Comparison of ENCODE assay signal across 37 cellular contexts in the genomic region with DNA sequence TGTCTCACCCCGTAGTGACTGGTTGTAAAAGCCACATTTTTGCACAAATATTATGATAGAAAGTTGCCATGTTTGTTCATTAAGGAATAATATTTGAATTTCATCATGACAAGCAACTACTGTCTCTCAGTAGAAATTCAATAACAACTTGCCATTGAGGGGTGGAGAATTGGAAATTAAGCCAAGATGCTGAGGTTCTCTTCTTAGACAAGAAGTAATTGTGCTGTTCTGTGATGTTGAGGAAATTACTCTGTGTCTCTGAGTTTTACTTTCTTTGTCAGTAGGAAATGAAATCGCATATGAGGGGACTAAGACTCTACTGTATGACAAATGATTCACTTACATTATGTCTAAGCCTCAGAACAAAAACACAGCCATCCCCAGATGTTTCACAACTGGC. TPM values are rescaled to one million over a fixed set of nuclear protein-coding genes. Genes with fewer than 3 reads are reported as not detected.
"Had no signal": no experiment of that assay in that cellular context is flagged by ENCODE, and none has a peak within 500 bp of the region (broad histone marks: within the 10 kb centered on the region; RNA-seq: fewer than 3 reads in every experiment).

No MANE protein-coding gene starts in this region.

- H3K9me3 Mint-ChIP-seq: activated CD4-positive, alpha-beta memory T cell treated with anti-CD3 and anti-CD28 coated beads for 36 hours; activated naive CD4-positive, alpha-beta T cell treated with anti-CD3 and anti-CD28 coated beads, Interleukin-2, amount 10 ng/mL, durations not matched to agents 7 days and 5 days; activated T-cell treated with anti-CD3 and anti-CD28 coated beads, Interleukin-2, amount 50 U/mL, for 24 hours; central memory CD8-positive, alpha-beta T cell; T-helper 2 cell treated with Interferon-gamma antibody and Interleukin-4, amounts not matched to agents 5 μg/mL and 100 μg/mL, for 36 hours had no signal

- H3K27me3 Mint-ChIP-seq: activated CD8-positive, alpha-beta memory T cell treated with anti-CD3 and anti-CD28 coated beads, Interleukin-2, amount 10 ng/mL, durations not matched to agents 7 days and 5 days; activated naive CD4-positive, alpha-beta T cell treated with anti-CD3 and anti-CD28 coated beads, Interleukin-2, amount 10 ng/mL, durations not matched to agents 7 days and 5 days had no signal

- H3K27ac ChIP-seq: brain microvascular endothelial cell, epithelial cell of prostate, esophagus squamous epithelium had no signal

- DNase-seq: activated CD4-positive, alpha-beta memory T cell treated with anti-CD3 and anti-CD28 coated beads for 36 hours; activated CD4-positive, alpha-beta T cell treated with anti-CD3 and anti-CD28 coated beads for 36 hours; activated CD4-positive, alpha-beta T cell treated with anti-CD3 and anti-CD28 coated beads, Interleukin-2, amount 10 ng/mL, durations not matched to agents 24 days and 14 days; activated CD4-positive, CD25-positive, alpha-beta regulatory T cell; activated CD4-positive, CD25-positive, alpha-beta regulatory T cell treated with anti-CD3 and anti-CD28 coated beads, Interleukin-2, amount 50 U/mL, for 72 hours; activated CD8-positive, alpha-beta memory T cell treated with anti-CD3 and anti-CD28 coated beads, Interleukin-2, amount 10 ng/mL, durations not matched to agents 7 days and 5 days; activated CD8-positive, alpha-beta memory T cell treated with anti-CD3 and anti-CD28 coated beads, Interleukin-2, amount 50 U/mL, for 4 hours; activated CD8-positive, alpha-beta T cell treated with anti-CD3 and anti-CD28 coated beads, Interleukin-2, amount 10 ng/mL, durations not matched to agents 7 days and 5 days; activated gamma-delta T cell; activated naive CD4-positive, alpha-beta T cell; activated naive CD4-positive, alpha-beta T cell treated with anti-CD3 and anti-CD28 coated beads, Interleukin-2, amount 10 ng/mL, durations not matched to agents 7 days and 5 days; activated naive CD8-positive, alpha-beta T cell treated with anti-CD3 and anti-CD28 coated beads, Interleukin-2, amount 10 ng/mL, durations not matched to agents 7 days and 5 days; activated T-cell treated with anti-CD3 and anti-CD28 coated beads for 4 hours; activated T-cell treated with anti-CD3 and anti-CD28 coated beads, Interleukin-2, amount 50 U/mL, for 24 hours; activated T-cell treated with anti-CD3 and anti-CD28 coated beads, Interleukin-2, amount 50 U/mL, for 72 hours; amniotic stem cell; anterior cingulate cortex; brain microvascular endothelial cell; cortex of kidney; dermis blood vessel endothelial cell; effector CD4-positive, alpha-beta T cell; effector memory CD8-positive, alpha-beta T cell; esophagus squamous epithelium; head of caudate nucleus; T-helper 1 cell; T-helper 17 cell; T1000 had no signal

- H3K4me1 Mint-ChIP-seq: activated CD8-positive, alpha-beta memory T cell treated with anti-CD3 and anti-CD28 coated beads, Interleukin-2, amount 10 ng/mL, durations not matched to agents 7 days and 5 days; activated naive CD4-positive, alpha-beta T cell treated with anti-CD3 and anti-CD28 coated beads, Interleukin-2, amount 10 ng/mL, durations not matched to agents 7 days and 5 days; activated naive CD8-positive, alpha-beta T cell treated with anti-CD3 and anti-CD28 coated beads, Interleukin-2, amount 10 ng/mL, durations not matched to agents 7 days and 5 days; central memory CD8-positive, alpha-beta T cell; T-helper 17 cell had no signal

- H3K36me3 Mint-ChIP-seq: activated CD4-positive, alpha-beta memory T cell treated with anti-CD3 and anti-CD28 coated beads for 36 hours; activated CD8-positive, alpha-beta memory T cell treated with anti-CD3 and anti-CD28 coated beads, Interleukin-2, amount 10 ng/mL, durations not matched to agents 7 days and 5 days; activated naive CD4-positive, alpha-beta T cell treated with anti-CD3 and anti-CD28 coated beads, Interleukin-2, amount 10 ng/mL, durations not matched to agents 7 days and 5 days; activated naive CD8-positive, alpha-beta T cell treated with anti-CD3 and anti-CD28 coated beads, Interleukin-2, amount 10 ng/mL, durations not matched to agents 7 days and 5 days had no signal

- H3K27ac Mint-ChIP-seq: activated CD4-positive, alpha-beta memory T cell treated with anti-CD3 and anti-CD28 coated beads for 36 hours; activated CD4-positive, alpha-beta T cell treated with anti-CD3 and anti-CD28 coated beads for 36 hours; activated CD4-positive, alpha-beta T cell treated with anti-CD3 and anti-CD28 coated beads, Interleukin-2, amount 10 ng/mL, durations not matched to agents 24 days and 14 days; activated CD8-positive, alpha-beta memory T cell treated with anti-CD3 and anti-CD28 coated beads, Interleukin-2, amount 10 ng/mL, durations not matched to agents 7 days and 5 days; activated CD8-positive, alpha-beta T cell treated with anti-CD3 and anti-CD28 coated beads, Interleukin-2, amount 10 ng/mL, durations not matched to agents 7 days and 5 days; activated naive CD4-positive, alpha-beta T cell treated with anti-CD3 and anti-CD28 coated beads, Interleukin-2, amount 10 ng/mL, durations not matched to agents 7 days and 5 days; activated naive CD4-positive, alpha-beta T cell treated with anti-CD3 and anti-CD28 coated beads, Interleukin-2, amount 50 U/mL, for 72 hours; activated naive CD8-positive, alpha-beta T cell treated with anti-CD3 and anti-CD28 coated beads, Interleukin-2, amount 10 ng/mL, durations not matched to agents 7 days and 5 days; activated T-cell treated with anti-CD3 and anti-CD28 coated beads, Interleukin-2, amount 50 U/mL, for 24 hours; activated T-cell treated with anti-CD3 and anti-CD28 coated beads, Interleukin-2, amount 50 U/mL, for 72 hours; effector memory CD8-positive, alpha-beta T cell; T-helper 17 cell; T-helper 2 cell treated with Interferon-gamma antibody and Interleukin-4, amounts not matched to agents 5 μg/mL and 100 μg/mL, for 36 hours had no signal

- FAIRE-seq: astrocyte, bronchial epithelial cell, colon, endothelial cell of umbilical vein, frontal cortex had no signal

- ATAC-seq: activated CD4-positive, alpha-beta T cell treated with anti-CD3 and anti-CD28 coated beads for 36 hours; activated CD8-positive, alpha-beta memory T cell treated with anti-CD3 and anti-CD28 coated beads, Interleukin-2, amount 10 ng/mL, durations not matched to agents 7 days and 5 days; activated CD8-positive, alpha-beta T cell treated with anti-CD3 and anti-CD28 coated beads, Interleukin-2, amount 10 ng/mL, durations not matched to agents 7 days and 5 days; activated T-cell treated with anti-CD3 and anti-CD28 coated beads, Interleukin-2, amount 50 U/mL, for 72 hours; effector memory CD8-positive, alpha-beta T cell; T-helper 17 cell had no signal

- H3K4me3 Mint-ChIP-seq: activated CD4-positive, alpha-beta memory T cell treated with anti-CD3 and anti-CD28 coated beads for 36 hours; activated CD4-positive, alpha-beta T cell treated with anti-CD3 and anti-CD28 coated beads for 36 hours; activated CD4-positive, alpha-beta T cell treated with anti-CD3 and anti-CD28 coated beads, Interleukin-2, amount 10 ng/mL, durations not matched to agents 24 days and 14 days; activated CD8-positive, alpha-beta memory T cell treated with anti-CD3 and anti-CD28 coated beads, Interleukin-2, amount 10 ng/mL, durations not matched to agents 7 days and 5 days; activated CD8-positive, alpha-beta T cell treated with anti-CD3 and anti-CD28 coated beads, Interleukin-2, amount 10 ng/mL, durations not matched to agents 7 days and 5 days; activated naive CD4-positive, alpha-beta T cell treated with anti-CD3 and anti-CD28 coated beads, Interleukin-2, amount 10 ng/mL, durations not matched to agents 7 days and 5 days; activated naive CD8-positive, alpha-beta T cell treated with anti-CD3 and anti-CD28 coated beads, Interleukin-2, amount 10 ng/mL, durations not matched to agents 7 days and 5 days; activated T-cell treated with anti-CD3 and anti-CD28 coated beads, Interleukin-2, amount 50 U/mL, for 24 hours; activated T-cell treated with anti-CD3 and anti-CD28 coated beads, Interleukin-2, amount 50 U/mL, for 72 hours; central memory CD8-positive, alpha-beta T cell; effector memory CD8-positive, alpha-beta T cell; T-helper 17 cell; T-helper 2 cell treated with Interferon-gamma antibody and Interleukin-4, amounts not matched to agents 5 μg/mL and 100 μg/mL, for 36 hours had no signal

RNA-seq across cellular contexts. Expression of a gene that starts 29.0 kb away (rescaled TPM):
- total RNA-seq: activated CD4-positive, alpha-beta memory T cell treated with anti-CD3 and anti-CD28 coated beads for 36 hours; activated CD4-positive, alpha-beta T cell treated with anti-CD3 and anti-CD28 coated beads, Interleukin-2, amount 10 ng/mL, durations not matched to agents 24 days and 14 days; activated CD8-positive, alpha-beta memory T cell treated with anti-CD3 and anti-CD28 coated beads for 36 hours; activated CD8-positive, alpha-beta memory T cell treated with anti-CD3 and anti-CD28 coated beads, Interleukin-2, amount 10 ng/mL, durations not matched to agents 7 days and 5 days; activated CD8-positive, alpha-beta T cell treated with anti-CD3 and anti-CD28 coated beads, Interleukin-2, amount 10 ng/mL, durations not matched to agents 7 days and 5 days; activated naive CD4-positive, alpha-beta T cell treated with anti-CD3 and anti-CD28 coated beads, Interleukin-2, amount 50 U/mL, for 72 hours; activated naive CD8-positive, alpha-beta T cell treated with anti-CD3 and anti-CD28 coated beads, Interleukin-2, amount 10 ng/mL, durations not matched to agents 7 days and 5 days; T-helper 17 cell had no signal
